Comparison of ENCODE assay signal across 9 cellular contexts in genomic region chr2:233082222-233082933, GRCh38. TPM values are rescaled to one million over a fixed set of nuclear protein-coding genes. Genes with fewer than 3 reads are reported as not detected.
DNase-seq lines count a peak whose midpoint lies in the region; ATAC-seq and TF ChIP-seq lines count a peak whose summit lies in the region.
"Had no signal": no experiment of that assay in that cellular context is flagged by ENCODE, and none has a peak within 500 bp of the region (broad histone marks: within the 10 kb centered on the region; RNA-seq: fewer than 3 reads in every experiment).

No MANE protein-coding gene starts in this region.

- H3K36me3 Mint-ChIP-seq in CD14-positive monocyte, result peaks cover 66 to 92% of the 10 kb centered on the region in 2 donors
- peaks cover 20% of the 10 kb centered on the region for H3K36me3 Mint-ChIP-seq in activated T-cell treated with anti-CD3 and anti-CD28 coated beads, Interleukin-2, amount 50 U/mL, for 4 hours (ENCODE audit: insufficient read depth)
- peaks cover 66 to 86% of the 10 kb centered on the region in 2 donors for H3K36me3 Mint-ChIP-seq in stimulated activated naive B cell treated with anti-CD40 and anti-IgM and Interleukin-4, amounts not matched to agents 10 μg/mL and 1 μg/mL and 100 μg/mL, for 72 hours

- ATAC-seq in HG03175 (IDR thresholded peaks at IDR 0.05; ENCODE audit: unreplicated experiment), result peak; percentile 37
- ATAC-seq in activated T-cell treated with anti-CD3 and anti-CD28 coated beads, Interleukin-2, amount 50 U/mL, for 4 hours, result peak; percentile 49 to 56
- peak; percentile 64 to 75 for ATAC-seq in stimulated activated naive B cell treated with anti-CD40 and anti-IgM and Interleukin-4, amounts not matched to agents 10 μg/mL and 1 μg/mL and 100 μg/mL, for 72 hours (replicated peaks)

- TF ChIP-seq CTCF in CD14-positive monocyte (IDR thresholded peaks at IDR 0.05), result no peak

- peaks cover 0 to 1% (median 0%) of the 10 kb centered on the region in 3 donors for H3K27me3 Mint-ChIP-seq in CD14-positive monocyte (ENCODE audit: low read depth in 3 of 3)
- H3K27me3 Mint-ChIP-seq in activated T-cell treated with anti-CD3 and anti-CD28 coated beads, Interleukin-2, amount 50 U/mL, for 4 hours (ENCODE audit: low read depth), result no peaks in the 10 kb centered on the region
- H3K27me3 Mint-ChIP-seq in stimulated activated naive B cell treated with anti-CD40 and anti-IgM and Interleukin-4, amounts not matched to agents 10 μg/mL and 1 μg/mL and 100 μg/mL, for 72 hours, result no peaks in the 10 kb centered on the region

- TF ChIP-seq POLR2A in GM19099 (IDR thresholded peaks at IDR 0.05; ENCODE audit: extremely low read depth, insufficient read length, low read depth), result peak; percentile 59

- peaks cover 97% of the 10 kb centered on the region for H3K4me1 Mint-ChIP-seq in CD14-positive monocyte
- H3K4me1 Mint-ChIP-seq in activated T-cell treated with anti-CD3 and anti-CD28 coated beads, Interleukin-2, amount 50 U/mL, for 4 hours (ENCODE audit: low read depth), result peaks cover 93% of the 10 kb centered on the region
- peaks cover 77 to 95% of the 10 kb centered on the region in 2 donors for H3K4me1 Mint-ChIP-seq in stimulated activated naive B cell treated with anti-CD40 and anti-IgM and Interleukin-4, amounts not matched to agents 10 μg/mL and 1 μg/mL and 100 μg/mL, for 72 hours

- H3K4me3 Mint-ChIP-seq in CD14-positive monocyte, result peak overlapping the region; percentile 53 to 85
- H3K4me3 Mint-ChIP-seq in activated T-cell treated with anti-CD3 and anti-CD28 coated beads, Interleukin-2, amount 50 U/mL, for 4 hours, result peak overlapping the region; percentile 72
- H3K4me3 Mint-ChIP-seq in stimulated activated naive B cell treated with anti-CD40 and anti-IgM and Interleukin-4, amounts not matched to agents 10 μg/mL and 1 μg/mL and 100 μg/mL, for 72 hours, result peak overlapping the region; percentile 80

- DNase-seq in CD14-positive monocyte (ENCODE audit: low spot score) (no peak), NK-92 (lab: John Stamatoyannopoulos, UW; ENCODE audit: unreplicated experiment) (no peak), SW 1271 (lab: John Stamatoyannopoulos, UW) (no peak), foreskin melanocyte (no peak)
- no peak for DNase-seq in activated T-cell treated with anti-CD3 and anti-CD28 coated beads, Interleukin-2, amount 50 U/mL, for 4 hours
- peak; percentile 48 for DNase-seq in stimulated activated naive B cell treated with anti-CD40 and anti-IgM and Interleukin-4, amounts not matched to agents 10 μg/mL and 1 μg/mL and 100 μg/mL, for 72 hours

- intact Hi-C loops in CD14-positive monocyte (cut with micrococcal nuclease), result loop anchor here in 1 of 2 donors (10.0 kb wide), 1 partner anchor 768 kb away; no protein-coding TSS in a partner anchor

- peak overlapping the region; percentile 97 to 100 (median 99) for H3K27ac Mint-ChIP-seq in CD14-positive monocyte
- H3K27ac Mint-ChIP-seq in stimulated activated naive B cell treated with anti-CD40 and anti-IgM and Interleukin-4, amounts not matched to agents 10 μg/mL and 1 μg/mL and 100 μg/mL, for 72 hours, result peak overlapping the region; percentile 96

- no peaks in the 10 kb centered on the region for H3K9me3 Mint-ChIP-seq in CD14-positive monocyte
- no peaks in the 10 kb centered on the region for H3K9me3 Mint-ChIP-seq in activated T-cell treated with anti-CD3 and anti-CD28 coated beads, Interleukin-2, amount 50 U/mL, for 4 hours
- peaks cover 0 to 3% of the 10 kb centered on the region in 2 donors for H3K9me3 Mint-ChIP-seq in stimulated activated naive B cell treated with anti-CD40 and anti-IgM and Interleukin-4, amounts not matched to agents 10 μg/mL and 1 μg/mL and 100 μg/mL, for 72 hours

RNA-seq across cellular contexts. Expression of gene INPP5D, which starts 22.2 kb away (rescaled TPM):
- polyA plus RNA-seq in CD14-positive monocyte, result 10 to 100 TPM; 30.6 to 54.8 TPM
- total RNA-seq in activated T-cell treated with anti-CD3 and anti-CD28 coated beads, Interleukin-2, amount 50 U/mL, for 4 hours, result 10 to 100 TPM; 31.2 to 35.5 (median 31.7) TPM

RNA-seq across cellular contexts. Expression of gene NEU2, which starts 49.9 kb away (rescaled TPM):
- not detected for polyA plus RNA-seq in CD14-positive monocyte
- not detected for total RNA-seq in activated T-cell treated with anti-CD3 and anti-CD28 coated beads, Interleukin-2, amount 50 U/mL, for 4 hours
- total RNA-seq: mononuclear cell had no signal
